In the genomic region with DNA sequence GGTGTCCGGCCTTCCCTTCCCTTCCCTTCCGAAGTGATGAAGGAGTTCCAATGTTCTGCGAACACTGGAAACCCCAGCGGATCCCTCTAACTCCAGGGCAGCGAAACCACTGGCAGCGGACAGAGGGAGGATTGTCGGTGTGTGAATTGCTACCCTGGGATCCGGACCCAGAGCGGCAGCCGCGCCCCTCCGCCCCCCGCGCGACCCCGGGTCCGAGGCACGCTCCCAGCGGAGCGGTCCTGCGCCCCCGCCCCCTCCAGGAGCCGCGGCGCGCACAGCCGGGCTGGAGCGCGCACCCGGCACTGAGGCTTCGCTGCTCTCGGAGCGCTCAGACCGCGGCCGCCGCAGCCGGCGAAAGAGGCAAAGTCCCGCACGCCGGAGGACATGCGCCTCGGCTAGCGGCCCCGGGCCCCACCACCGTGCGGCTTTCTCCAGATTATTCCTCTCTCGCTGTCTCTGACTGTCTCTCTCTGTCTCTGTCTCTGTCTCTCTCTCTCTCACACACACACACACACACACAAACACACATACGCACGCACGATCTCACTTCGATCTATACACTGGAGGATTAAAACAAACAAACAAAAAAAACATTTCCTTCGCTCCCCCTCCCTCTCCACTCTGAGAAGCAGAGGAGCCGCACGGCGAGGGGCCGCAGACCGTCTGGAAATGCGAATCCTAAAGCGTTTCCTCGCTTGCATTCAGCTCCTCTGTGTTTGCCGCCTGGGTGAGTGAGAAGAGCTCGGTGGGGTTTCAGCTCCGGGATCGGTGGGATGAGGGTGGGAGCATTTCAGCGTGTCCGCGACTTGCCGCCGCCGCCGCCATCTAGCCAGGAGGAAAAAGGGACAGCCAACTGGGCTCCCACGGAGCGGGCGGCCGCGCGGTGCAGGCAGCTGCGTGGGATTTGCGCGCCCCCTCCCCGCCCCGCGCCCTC, we compare ENCODE assay signal across 9 cellular contexts. TPM values are rescaled to one million over a fixed set of nuclear protein-coding genes. Genes with fewer than 3 reads are reported as not detected.
DNase-seq lines count a peak whose midpoint lies in the region; ATAC-seq and TF ChIP-seq lines count a peak whose summit lies in the region.
"Had no signal": no experiment of that assay in that cellular context is flagged by ENCODE, and none has a peak within 500 bp of the region (broad histone marks: within the 10 kb centered on the region; RNA-seq: fewer than 3 reads in every experiment).

Gene PTPRZ1 (plus strand): TSS at position 331 of the 934 bp plus-strand sequence. CDS start 339 bp downstream, at position 670.

- DNase-seq in EL, result peak; percentile 19
- peak; percentile 53 for DNase-seq in MM.1S
- peak; percentile 25 to 69 (median 36) for DNase-seq in body of pancreas

- no peaks in the 10 kb centered on the region for H3K79me2 ChIP-seq in MM.1S (ENCODE audit: low read length)

- H3K36me3 ChIP-seq in MM.1S (replicated peaks; ENCODE audit: insufficient read depth, low read length) (no peaks in the 10 kb centered on the region), body of pancreas (replicated peaks in 1 of 2; ENCODE audit: insufficient read depth in 1 of 2, low read depth in 2 of 2) (no peaks in the 10 kb centered on the region), iPS-20b (ENCODE audit: insufficient read depth, low read depth, low read length) (peaks cover 6% of the 10 kb centered on the region; the same call in 1 of the 2 replicates), skeletal muscle tissue (ENCODE audit: control insufficient read depth in 3 of 3, insufficient read depth in 3 of 3, low read length in 3 of 3) (no peaks in the 10 kb centered on the region)

- H3F3A ChIP-seq in MM.1S (ENCODE audit: insufficient read depth, low read length), result no peaks in the 10 kb centered on the region

- H3K9me2 ChIP-seq in MM.1S (replicated peaks; ENCODE audit: insufficient read depth, low read length), result no peaks in the 10 kb centered on the region

- H3K27ac ChIP-seq in MM.1S (ENCODE audit: low read length) (no peak within 1 kb of the TSS), body of pancreas (peak within 1 kb of the TSS in 1 of 4 donors; percentile 40), iPS-20b (ENCODE audit: low read length) (peak within 1 kb of the TSS; percentile 79), skeletal muscle tissue (ENCODE audit: low read depth, low read length) (no peak within 1 kb of the TSS)

- H3K4me1 ChIP-seq in MM.1S (ENCODE audit: low read length) (peaks cover 7% of the 10 kb centered on the region; the same call in 1 of the 2 replicates), body of pancreas (peaks cover 10% of the 10 kb centered on the region), iPS-20b (ENCODE audit: insufficient read depth, low read length) (peaks cover 16% of the 10 kb centered on the region; the same call in 1 of the 2 replicates), skeletal muscle tissue (ENCODE audit: control insufficient read depth in 3 of 3, insufficient read depth in 3 of 3, low read length in 3 of 3) (peaks cover 0 to 6% (median 4%) of the 10 kb centered on the region in 3 donors)

- H3K4me2 ChIP-seq in MM.1S (ENCODE audit: low read depth, low read length), result peak within 1 kb of the TSS; percentile 95

- TF ChIP-seq POLR2A in body of pancreas (IDR thresholded peaks at IDR 0.05), result peak in 2 of 3 donors; percentile 39 to 42

- no peaks in the 10 kb centered on the region for H3K9me3 ChIP-seq in MM.1S (replicated peaks; ENCODE audit: insufficient read depth, low read length)
- H3K9me3 ChIP-seq in body of pancreas, result no peaks in the 10 kb centered on the region
- H3K9me3 ChIP-seq in iPS-20b (ENCODE audit: insufficient read depth, low read depth, low read length), result no peaks in the 10 kb centered on the region
- H3K9me3 ChIP-seq in skeletal muscle tissue (ENCODE audit: control insufficient read depth in 3 of 3, low read length in 3 of 3), result no peaks in the 10 kb centered on the region

- no peaks in the 10 kb centered on the region for H4K20me1 ChIP-seq in MM.1S (ENCODE audit: insufficient read depth, low read length)

- H3K4me3 ChIP-seq in MM.1S (ENCODE audit: low read length) (peak within 1 kb of the TSS; percentile 78), body of pancreas (peak within 1 kb of the TSS; percentile 36 to 45), iPS-20b (ENCODE audit: low read length) (peak within 1 kb of the TSS; percentile 88), skeletal muscle tissue (ENCODE audit: low read length in 3 of 3) (peak within 1 kb of the TSS; percentile 68 to 70 (median 68))

- H3K9ac ChIP-seq in MM.1S (ENCODE audit: low read length), result no peak within 1 kb of the TSS; the same call in 1 of the 2 replicates
- peak within 1 kb of the TSS; percentile 97 for H3K9ac ChIP-seq in iPS-20b (ENCODE audit: low read depth, low read length)
- peak within 1 kb of the TSS in 2 of 3 donors; percentile 42 to 47 for H3K9ac ChIP-seq in skeletal muscle tissue (ENCODE audit: low read depth in 1 of 3, low read length in 3 of 3)

- H2AFZ ChIP-seq in MM.1S (ENCODE audit: low read length), result peak within 1 kb of the TSS; percentile 95

- intact Hi-C loops in body of pancreas (cut with DNase I), result no loop called here

- TF ChIP-seq CTCF in MM.1S (IDR thresholded peaks at IDR 0.05; ENCODE audit: low read length), result no peak
- peak in 1 of 7 experiments; percentile 4 for TF ChIP-seq CTCF in body of pancreas (IDR thresholded peaks at IDR 0.05)

- 0 out of 2 replicates have a peak, but pooled peaks cover 3% of the 10 kb centered on the region for H3K27me3 ChIP-seq in MM.1S (replicated peaks; ENCODE audit: insufficient read depth, low read length)
- H3K27me3 ChIP-seq in body of pancreas, result no peaks in the 10 kb centered on the region
- H3K27me3 ChIP-seq in iPS-20b (ENCODE audit: insufficient read depth, low read length), result peaks cover 8% of the 10 kb centered on the region; the same call in 1 of the 2 replicates
- H3K27me3 ChIP-seq in skeletal muscle tissue (ENCODE audit: control insufficient read depth in 3 of 3, insufficient read depth in 3 of 3, low read length in 3 of 3), result peaks cover 16 to 24% (median 17%) of the 10 kb centered on the region in 3 donors

- WGBS in body of pancreas, 2 donors, result 1 to 2% methylated on average over 30 to 85 of the region's 85 CpGs

- ATAC-seq in body of pancreas (peak; percentile 87), HG03196 (IDR thresholded peaks at IDR 0.05; ENCODE audit: unreplicated experiment) (no peak), HG02981 (IDR thresholded peaks at IDR 0.05; ENCODE audit: unreplicated experiment) (no peak), GM19324 (IDR thresholded peaks at IDR 0.05; ENCODE audit: low FRiP score, unreplicated experiment) (no peak)

RNA-seq across cellular contexts. Expression of gene PTPRZ1, which starts in this region (rescaled TPM):
- total RNA-seq in body of pancreas, result 10 to 100 TPM in 1 of 2 donors, 1 to 10 TPM in 1; 1.6 to 18.5 TPM
- total RNA-seq in skeletal muscle tissue, result 4.7 TPM
- total RNA-seq: NCI-H460 had no signal
